9 cellular contexts compared by ENCODE assay signal in genomic region chr10:104209575-104210198, GRCh38. TPM values are rescaled to one million over a fixed set of nuclear protein-coding genes. Genes with fewer than 3 reads are reported as not detected.
A peak's percentile ranks its signal among the peaks of the same experiment; 100 is the strongest.
DNase-seq lines count a peak whose midpoint lies in the region; ATAC-seq and TF ChIP-seq lines count a peak whose summit lies in the region.
"Had no signal": no experiment of that assay in that cellular context is flagged by ENCODE, and none has a peak within 500 bp of the region (broad histone marks: within the 10 kb centered on the region; RNA-seq: fewer than 3 reads in every experiment).

No MANE protein-coding gene starts in this region.

- no peak overlapping the region for H3K27ac Mint-ChIP-seq in Calu3 (ENCODE audit: unreplicated experiment)

- no TSS peak for BruUV-seq in Calu3 (replicated peaks; lab: Mats Ljungman, UMichigan)

- CTCF ChIA-PET in Calu3 (lab: Charles Lee), result interaction anchor here (0.6 to 0.9 kb wide), 3 partner anchors 10 to 57 kb away, joined by 3 to 7 read pairs (median 3); no protein-coding TSS in a partner anchor
- CTCF ChIA-PET in HEK293T (lab: Yijun Ruan, JAX), result no interaction called here

- H3K4me3 ChIP-seq in astrocyte of the spinal cord (ENCODE audit: low read depth, low read length), result no peak overlapping the region

- DNase-seq in Calu3, result peak; percentile 32
- peak; percentile 69 for DNase-seq in HEK293T (ENCODE audit: extremely low spot score)
- DNase-seq in OCI-M1 (lab: John Stamatoyannopoulos, UW), result peak; percentile 66
- peak; percentile 49 for DNase-seq in astrocyte of the spinal cord (ENCODE audit: low read depth, low spot score)
- DNase-seq in iPS-NIHi11 (ENCODE audit: low spot score), result peak; percentile 70
- DNase-seq in stimulated activated CD4-positive, alpha-beta T cell treated with anti-CD3 and anti-CD28 coated beads, Interleukin-2, amount 100 ng/mL, for 24 hours, result peak; percentile 29 to 45
- no peak for DNase-seq in islet precursor cell

- H3K4me3 Mint-ChIP-seq in Calu3 (ENCODE audit: low read depth, unreplicated experiment), result no peak overlapping the region

- H3K9me3 Mint-ChIP-seq in Calu3 (ENCODE audit: low read depth, unreplicated experiment), result no peaks in the 10 kb centered on the region

- TF ChIP-seq CTCF in Calu3 (IDR thresholded peaks at IDR 0.05; ENCODE audit: unreplicated experiment) (peak; percentile 26), astrocyte of the spinal cord (IDR thresholded peaks at IDR 0.05; ENCODE audit: low read depth, low read length) (peak; percentile 65)

- H3K27me3 Mint-ChIP-seq in Calu3 (ENCODE audit: unreplicated experiment), result no peaks in the 10 kb centered on the region

- H3K36me3 Mint-ChIP-seq in Calu3 (ENCODE audit: insufficient read depth, unreplicated experiment), result no peaks in the 10 kb centered on the region

- no peaks in the 10 kb centered on the region for H3K4me1 Mint-ChIP-seq in Calu3 (ENCODE audit: low read depth, unreplicated experiment)

- in situ Hi-C loops in astrocyte of the spinal cord (cut with HindIII; ENCODE audit: low sequenced_read_pairs), result no loop called here

- intact Hi-C loops in Calu3 (cut with micrococcal nuclease; ENCODE audit: unreplicated experiment), result loop anchor here (1.0 to 5.0 kb wide), 4 partner anchors 12 to 322 kb away; partner anchors contain the start of gene SFR1

- ATAC-seq in HG02938 (IDR thresholded peaks at IDR 0.05; ENCODE audit: unreplicated experiment), result no peak

- POLR2A ChIA-PET in HEK293T (lab: Yijun Ruan, JAX), result no interaction called here

TF ChIP-seq in HEK293T, 16 proteins besides CTCF, POLR2A, EP300 and RAD21:
- no peak for TF ChIP-seq LEF1 (IDR thresholded peaks at IDR 0.05; ENCODE audit: borderline replicate concordance)
TF ChIP-seq in HEK293T: peak in this region for 0.

RNA-seq across cellular contexts. Expression of gene CFAP43, which starts 22.5 kb away (rescaled TPM):
- 0.94 and 1.1 TPM in 2 replicates for total RNA-seq in Calu3 (2022)
- total RNA-seq: T-helper 2 cell treated with Interferon-gamma antibody and Interleukin-4, amounts not matched to agents 100 ng/mL and 5 ng/mL, for 36 hours had no signal

RNA-seq across cellular contexts. Expression of gene GSTO1, which starts 45.0 kb away (rescaled TPM):
- total RNA-seq in Calu3 (2022), result 59.2 and 61.5 TPM in 2 replicates

RNA-seq across cellular contexts. Expression of gene GSTO2, which starts 59.3 kb away (rescaled TPM):
- 25.7 and 26.7 TPM in 2 replicates for total RNA-seq in Calu3 (2022)
